16 cellular contexts compared by ENCODE assay signal in genomic region chr16:68231384-68232136, GRCh38. TPM values are rescaled to one million over a fixed set of nuclear protein-coding genes. Genes with fewer than 3 reads are reported as not detected.
"Had no signal": no experiment of that assay in that cellular context is flagged by ENCODE, and none has a peak within 500 bp of the region (broad histone marks: within the 10 kb centered on the region; RNA-seq: fewer than 3 reads in every experiment).

No MANE protein-coding gene starts in this region.

- H3K27me3 Mint-ChIP-seq: activated naive CD8-positive, alpha-beta T cell; activated T-helper 17 cell treated with anti-CD3 and anti-CD28 coated beads, Interleukin-2, amount 50 U/mL, for 72 hours; T-cell had no signal

- H3K9me3 Mint-ChIP-seq: activated T-helper 17 cell treated with anti-CD3 and anti-CD28 coated beads, Interleukin-2, amount 50 U/mL, for 72 hours; T-cell had no signal

- H3K36me3 ChIP-seq: brain microvascular endothelial cell, ovary had no signal

- ATAC-seq: activated T-helper 17 cell treated with anti-CD3 and anti-CD28 coated beads, Interleukin-2, amount 50 U/mL, for 72 hours; foreskin keratinocyte; T-cell had no signal

- DNase-seq: anterior cingulate cortex; brain microvascular endothelial cell; effector CD8-positive, alpha-beta T cell; foreskin keratinocyte; glutamatergic neuron; hypothalamus; kidney glomerular epithelial cell; stimulated activated CD4-positive, alpha-beta T cell treated with anti-CD3 and anti-CD28 coated beads, Interleukin-1b, Interleukin-23, amount 100 ng/mL, for 48 hours; T-cell; T1000 had no signal

- H3K4me1 ChIP-seq: foreskin keratinocyte had no signal

- H3K27ac ChIP-seq: brain microvascular endothelial cell, foreskin keratinocyte, ovary, SK-N-MC, tibial artery had no signal

- H3K4me3 ChIP-seq: ovary, SK-N-MC, tibial artery had no signal

- H3K27ac Mint-ChIP-seq: activated naive CD8-positive, alpha-beta T cell; activated T-helper 17 cell treated with anti-CD3 and anti-CD28 coated beads, Interleukin-2, amount 50 U/mL, for 72 hours had no signal

- H3K9me3 ChIP-seq: ovary, tibial artery had no signal

- H3K36me3 Mint-ChIP-seq: activated naive CD8-positive, alpha-beta T cell had no signal

- H3K4me3 Mint-ChIP-seq: activated naive CD8-positive, alpha-beta T cell; activated T-helper 17 cell treated with anti-CD3 and anti-CD28 coated beads, Interleukin-2, amount 50 U/mL, for 72 hours; T-cell had no signal

- H3K27me3 ChIP-seq: brain microvascular endothelial cell, foreskin keratinocyte, ovary, tibial artery had no signal

RNA-seq across cellular contexts. Expression of gene ESRP2, which starts 4.4 kb away (rescaled TPM):
- polyA plus RNA-seq: neural cell had no signal
